Comparison of ENCODE assay signal across 25 cellular contexts in genomic region chr6:38067263-38067980, GRCh38.
DNase-seq lines count a peak whose midpoint lies in the region; ATAC-seq, FAIRE-seq and TF ChIP-seq lines count a peak whose summit lies in the region.
"Had no signal": no experiment of that assay in that cellular context is flagged by ENCODE, and none has a peak within 500 bp of the region (broad histone marks: within the 10 kb centered on the region; RNA-seq: fewer than 3 reads in every experiment).

No MANE protein-coding gene starts in this region.

- peak overlapping the region in 5 of 6 donors; percentile 53 to 93 (median 75) for H3K27ac Mint-ChIP-seq in naive B cell
- H3K27ac Mint-ChIP-seq: stimulated activated naive CD8-positive, alpha-beta T cell treated with anti-CD3 and anti-CD28 coated beads, Interleukin-15, Interleukin-2, amounts not matched to agents 100 ng/mL and 50 ng/mL, for 24 hours; T-helper 17 cell had no signal

- intact Hi-C loops in head of caudate nucleus (cut with DNase I): no loop called here

- TF ChIP-seq POLR2A in GM12891 (IDR thresholded peaks at IDR 0.05; ENCODE audit: low read depth, low read length): no peak
- no peak for TF ChIP-seq POLR2A in erythroblast (IDR thresholded peaks at IDR 0.05; ENCODE audit: low read length)

- peaks cover 39 to 50% (median 41%) of the 10 kb centered on the region in 3 donors for H3K4me1 Mint-ChIP-seq in naive B cell

- H3K4me3 ChIP-seq in Karpas-422 (ENCODE audit: low read length): no peak overlapping the region
- H3K4me3 ChIP-seq: adrenal gland, lower lobe of right lung, MG63 had no signal

- H3K4me1 ChIP-seq in Karpas-422 (ENCODE audit: low read length): peaks cover 5% of the 10 kb centered on the region
- H3K4me1 ChIP-seq: lower lobe of right lung had no signal

- H3K9me2 ChIP-seq in Karpas-422 (replicated peaks; ENCODE audit: insufficient read depth, low read length): no peaks in the 10 kb centered on the region

- H3K27ac ChIP-seq in Karpas-422 (ENCODE audit: low read length): no peak overlapping the region
- H3K27ac ChIP-seq: lower lobe of right lung had no signal

- no peaks in the 10 kb centered on the region for H3K79me2 ChIP-seq in Karpas-422 (ENCODE audit: low read length)

- H3K27me3 Mint-ChIP-seq in naive B cell: no peaks in the 10 kb centered on the region
- H3K27me3 Mint-ChIP-seq: stimulated activated naive CD8-positive, alpha-beta T cell treated with anti-CD3 and anti-CD28 coated beads, Interleukin-15, Interleukin-2, amounts not matched to agents 100 ng/mL and 50 ng/mL, for 24 hours; T-helper 17 cell had no signal

- H3K9me3 Mint-ChIP-seq in naive B cell: no peaks in the 10 kb centered on the region
- H3K9me3 Mint-ChIP-seq: stimulated activated naive CD8-positive, alpha-beta T cell treated with anti-CD3 and anti-CD28 coated beads, Interleukin-15, Interleukin-2, amounts not matched to agents 100 ng/mL and 50 ng/mL, for 24 hours had no signal

- H3K36me3 ChIP-seq in Karpas-422 (ENCODE audit: insufficient read depth, low read length): no peaks in the 10 kb centered on the region

- FAIRE-seq in GM12891 (lab: Jason Lieb, UNC): no peak
- FAIRE-seq: A204.1, bronchial epithelial cell, keratinocyte had no signal

- peak; percentile 24 for DNase-seq in NCI-H2227 treated with DMSO at 0.1 percent for 48 hours (lab: John Stamatoyannopoulos, UW)
- DNase-seq in NCI-H2227 (lab: John Stamatoyannopoulos, UW; ENCODE audit: unreplicated experiment): no peak
- DNase-seq in GM12891 (ENCODE audit: insufficient read length, low spot score): no peak
- DNase-seq in NCI-H69 (lab: John Stamatoyannopoulos, UW): peak; percentile 38
- DNase-seq in naive B cell: no peak
- no peak for DNase-seq in erythroblast (lab: John Stamatoyannopoulos, UW)
- no peak for DNase-seq in Karpas-422
- no peak for DNase-seq in head of caudate nucleus
- DNase-seq: activated CD4-positive, CD25-positive, alpha-beta regulatory T cell treated with anti-CD3 and anti-CD28 coated beads, Interleukin-2, amount 50 U/mL, for 72 hours; adrenal gland; C1 segment of cervical spinal cord; dermis blood vessel endothelial cell; HCEC 1CT; hippocampal formation; lower lobe of right lung; MG63; NCI-H187; SHP77 treated with DMSO at 0.1 percent for 48 hours; stimulated activated CD4-positive, alpha-beta T cell treated with anti-CD3 and anti-CD28 coated beads, Interleukin-1b, Interleukin-23, amount 100 ng/mL, for 48 hours; T-helper 17 cell; trophoblast cell had no signal

- H2AFZ ChIP-seq in Karpas-422 (ENCODE audit: low read length): no peak overlapping the region

- peaks cover 27% of the 10 kb centered on the region for H4K20me1 ChIP-seq in Karpas-422 (ENCODE audit: insufficient read depth, low read depth, low read length)

- peak in 1 of 2 donors; percentile 47 for ATAC-seq in naive B cell (ENCODE audit: low read depth in 2 of 2)
- ATAC-seq: lower lobe of right lung, T-helper 17 cell had no signal

- H3K9ac ChIP-seq in Karpas-422 (ENCODE audit: low read length): no peak overlapping the region

- H3K4me3 Mint-ChIP-seq in naive B cell: no peak overlapping the region
- H3K4me3 Mint-ChIP-seq: stimulated activated naive CD8-positive, alpha-beta T cell treated with anti-CD3 and anti-CD28 coated beads, Interleukin-15, Interleukin-2, amounts not matched to agents 100 ng/mL and 50 ng/mL, for 24 hours; T-helper 17 cell had no signal

- no peaks in the 10 kb centered on the region for H3K27me3 ChIP-seq in Karpas-422 (ENCODE audit: low read length)
- H3K27me3 ChIP-seq: adrenal gland, MG63 had no signal

- H3K9me3 ChIP-seq in Karpas-422 (ENCODE audit: low read length): no peaks in the 10 kb centered on the region
- H3K9me3 ChIP-seq: adrenal gland, lower lobe of right lung, MG63 had no signal

- H3K4me2 ChIP-seq in Karpas-422 (ENCODE audit: low read depth, low read length, poor library complexity, severe bottlenecking): no peak overlapping the region

- H3K36me3 Mint-ChIP-seq in naive B cell: peaks cover 6 to 15% of the 10 kb centered on the region in 2 donors

TF ChIP-seq in GM12891, 5 proteins besides CTCF, POLR2A, EP300 and RAD21:
- TF ChIP-seq POLR2AphosphoS5 (IDR thresholded peaks at IDR 0.05; ENCODE audit: low read depth, low read length): no peak
- TF ChIP-seq PAX5 (IDR thresholded peaks at IDR 0.05; ENCODE audit: insufficient read depth, low read length, severe bottlenecking): no peak
- TF ChIP-seq POU2F2 (IDR thresholded peaks at IDR 0.05; ENCODE audit: low read depth, low read length): no peak
- no peak for TF ChIP-seq TAF1 (IDR thresholded peaks at IDR 0.05; ENCODE audit: low read depth, low read length)
- TF ChIP-seq SPI1 (IDR thresholded peaks at IDR 0.05; ENCODE audit: low read depth, low read length): peak; percentile 78

Comparison
In these comparisons a context has a peak if more than half of its experiments do, and no peak if none do; other contexts are left out.
1. DNase-seq: peak in NCI-H2227 treated with DMSO at 0.1 percent for 48 hours (single experiment) and NCI-H69 (single experiment); none in NCI-H2227 (single experiment), GM12891 (single experiment), naive B cell (single experiment), erythroblast (0 of 2), Karpas-422 (single experiment) and head of caudate nucleus (0 of 42).